Comparison of ENCODE assay signal across 9 cellular contexts in genomic region chr7:154929006-154929726, GRCh38.
DNase-seq lines count a peak whose midpoint lies in the region; ATAC-seq and TF ChIP-seq lines count a peak whose summit lies in the region.
"Had no signal": no experiment of that assay in that cellular context is flagged by ENCODE, and none has a peak within 500 bp of the region (broad histone marks: within the 10 kb centered on the region; RNA-seq: fewer than 3 reads in every experiment).

No MANE protein-coding gene starts in this region.

- no peak for TF ChIP-seq CTCF in hepatocyte (IDR thresholded peaks at IDR 0.05; ENCODE audit: poor library complexity)

- ATAC-seq in activated CD4-positive, alpha-beta T cell treated with anti-CD3 and anti-CD28 coated beads for 36 hours: no peak
- no peak for ATAC-seq in T-helper 17 cell
- no peak for ATAC-seq in HG02571 (IDR thresholded peaks at IDR 0.05; ENCODE audit: unreplicated experiment)

- H3K9me3 Mint-ChIP-seq in activated CD4-positive, alpha-beta T cell treated with anti-CD3 and anti-CD28 coated beads for 36 hours (ENCODE audit: low read depth): peaks cover 7% of the 10 kb centered on the region

- no peaks in the 10 kb centered on the region for H3K79me2 ChIP-seq in hepatocyte

- CTCF ChIA-PET in activated CD4-positive, alpha-beta T cell treated with anti-CD3 and anti-CD28 coated beads for 36 hours (lab: Charles Lee): interaction anchor here (0.7 to 6.1 kb wide), 8 partner anchors 9 to 428 kb away, joined by 3 to 90 read pairs (median 18); no protein-coding TSS in a partner anchor

- peaks cover 22% of the 10 kb centered on the region for H3K4me1 Mint-ChIP-seq in activated CD4-positive, alpha-beta T cell treated with anti-CD3 and anti-CD28 coated beads for 36 hours
- peaks cover 25% of the 10 kb centered on the region for H3K4me1 Mint-ChIP-seq in T-helper 17 cell
- H3K4me1 Mint-ChIP-seq: neural crest cell had no signal

- H3K36me3 ChIP-seq in hepatocyte (replicated peaks; ENCODE audit: insufficient read depth, low read depth) (no peaks in the 10 kb centered on the region), thymus (ENCODE audit: control insufficient read depth, insufficient read depth) (peaks cover 6% of the 10 kb centered on the region)

- peak; percentile 25 for DNase-seq in activated CD4-positive, alpha-beta T cell treated with anti-CD3 and anti-CD28 coated beads for 36 hours
- DNase-seq in activated CD4-positive, alpha-beta T cell treated with anti-CD3 and anti-CD28 coated beads, Interleukin-2, amount 50 U/mL, for 4 hours: no peak
- DNase-seq in T-helper 17 cell: no peak
- no peak for DNase-seq in hepatocyte (ENCODE audit: low spot score)
- no peak for DNase-seq in stimulated activated CD4-positive, alpha-beta T cell treated with anti-CD3 and anti-CD28 coated beads, Interleukin-2, amount 100 ng/mL, for 48 hours
- DNase-seq in nucleus accumbens (lab: John Stamatoyannopoulos, UW): no peak

- H3K27ac ChIP-seq in hepatocyte (peak overlapping the region; percentile 79), thymus (ENCODE audit: low read depth) (peak overlapping the region; percentile 97)

- H3K9me3 ChIP-seq in T-helper 17 cell (ENCODE audit: control insufficient read depth, low read length, poor library complexity, severe bottlenecking) (no peaks in the 10 kb centered on the region), hepatocyte (ENCODE audit: low read depth) (no peaks in the 10 kb centered on the region), thymus (ENCODE audit: control insufficient read depth) (peaks cover 4% of the 10 kb centered on the region)

- H3K9me2 ChIP-seq in hepatocyte (replicated peaks; ENCODE audit: insufficient read depth): no peaks in the 10 kb centered on the region

- 86% methylated on average over 9 of the region's 9 CpGs for WGBS in hepatocyte (ENCODE audit: low lambda C conversion rate, missing lambda C conversion rate)
- 75% methylated on average over 9 of the region's 9 CpGs for WGBS in thymus

- H3K27me3 ChIP-seq in hepatocyte (no peaks in the 10 kb centered on the region), thymus (ENCODE audit: control insufficient read depth, insufficient read depth) (peaks cover 2% of the 10 kb centered on the region)

- peak overlapping the region; percentile 96 for H3K27ac Mint-ChIP-seq in activated CD4-positive, alpha-beta T cell treated with anti-CD3 and anti-CD28 coated beads for 36 hours
- peak overlapping the region; percentile 99 for H3K27ac Mint-ChIP-seq in T-helper 17 cell

- no peaks in the 10 kb centered on the region for H3K4me1 ChIP-seq in hepatocyte (ENCODE audit: insufficient read depth)
- peaks cover 11% of the 10 kb centered on the region for H3K4me1 ChIP-seq in thymus (ENCODE audit: control insufficient read depth, insufficient read depth, low read length)

- intact Hi-C loops in activated CD4-positive, alpha-beta T cell treated with anti-CD3 and anti-CD28 coated beads for 36 hours (cut with DNase I, micrococcal nuclease): loop anchor here (2.0 to 10.0 kb wide), 6 partner anchors 73 to 810 kb away; partner anchors contain the start of genes PAXIP1 (in 1 of the 2) and RBM33 (in 1 of the 2)

- H3K4me3 Mint-ChIP-seq in activated CD4-positive, alpha-beta T cell treated with anti-CD3 and anti-CD28 coated beads for 36 hours: peak overlapping the region; percentile 99
- peak overlapping the region; percentile 97 for H3K4me3 Mint-ChIP-seq in T-helper 17 cell
- H3K4me3 Mint-ChIP-seq: neural crest cell had no signal

- no peaks in the 10 kb centered on the region for H3K27me3 Mint-ChIP-seq in activated CD4-positive, alpha-beta T cell treated with anti-CD3 and anti-CD28 coated beads for 36 hours
- no peaks in the 10 kb centered on the region for H3K27me3 Mint-ChIP-seq in T-helper 17 cell

- POLR2A ChIA-PET in activated CD4-positive, alpha-beta T cell treated with anti-CD3 and anti-CD28 coated beads for 36 hours (lab: Charles Lee): no interaction called here

- peaks cover 15% of the 10 kb centered on the region for H3K36me3 Mint-ChIP-seq in activated CD4-positive, alpha-beta T cell treated with anti-CD3 and anti-CD28 coated beads for 36 hours (ENCODE audit: low read depth)
- no peaks in the 10 kb centered on the region for H3K36me3 Mint-ChIP-seq in T-helper 17 cell (ENCODE audit: low read depth)

- H3K4me2 ChIP-seq in hepatocyte: peak overlapping the region; percentile 76

- H3K4me3 ChIP-seq in hepatocyte (peak overlapping the region; percentile 27), thymus (ENCODE audit: low read length) (peak overlapping the region; percentile 85)

- peak overlapping the region; percentile 67 for H2AFZ ChIP-seq in hepatocyte

- H4K20me1 ChIP-seq in hepatocyte (ENCODE audit: insufficient read depth, poor library complexity, severe bottlenecking): no peaks in the 10 kb centered on the region
